ENCODE assay signal across 16 cellular contexts in genomic region chr3:195760345-195760983, GRCh38. TPM values are rescaled to one million over a fixed set of nuclear protein-coding genes. Genes with fewer than 3 reads are reported as not detected.
DNase-seq lines count a peak whose midpoint lies in the region; ATAC-seq and TF ChIP-seq lines count a peak whose summit lies in the region.
"Had no signal": no experiment of that assay in that cellular context is flagged by ENCODE, and none has a peak within 500 bp of the region (broad histone marks: within the 10 kb centered on the region; RNA-seq: fewer than 3 reads in every experiment).

No MANE protein-coding gene starts in this region.

- BruUV-seq in PC-3 (replicated peaks; lab: Mats Ljungman, UMichigan), result no TSS peak

- TF ChIP-seq CTCF in PC-3 (conservative IDR thresholded peaks at IDR 0.05; ENCODE audit: low read depth, low read length), result no peak

- peak; percentile 94 for DNase-seq in NCI-H446 treated with DMSO at 0.1 percent for 48 hours (lab: John Stamatoyannopoulos, UW)
- DNase-seq in left ventricle myocardium superior, result peak; percentile 54
- DNase-seq in pons (ENCODE audit: low spot score), result peak; percentile 38
- no peak for DNase-seq in left lobe of liver (ENCODE audit: low spot score)
- no peak for DNase-seq in PC-3
- DNase-seq in activated gamma-delta T cell (lab: John Stamatoyannopoulos, UW), result no peak
- DNase-seq: AML-193; DMS79 treated with DMSO at 0.1 percent for 48 hours; NCI-H2081 treated with DMSO at 0.1 percent for 48 hours; stimulated activated CD4-positive, alpha-beta T cell treated with anti-CD3 and anti-CD28 coated beads, Interleukin-15, amount 100 ng/mL, for 24 hours had no signal

- no peaks in the 10 kb centered on the region for H3F3A ChIP-seq in PC-3 (ENCODE audit: low read length, unreplicated experiment)

- peaks cover 0 to 17% (median 0%) of the 10 kb centered on the region in 11 experiments; a peak in 3 of 22 replicates for H4K20me1 ChIP-seq in BLaER1 treated with 17β-estradiol and CSF1 and Interleukin-3, amounts not matched to agents 10 nM and 100 nM
- no peaks in the 10 kb centered on the region for H4K20me1 ChIP-seq in PC-3 (ENCODE audit: low read length)

- ATAC-seq in left ventricle myocardium superior, result peak; percentile 71
- ATAC-seq in left lobe of liver, result no peak
- ATAC-seq in PC-3, result no peak
- ATAC-seq in HG03432 (IDR thresholded peaks at IDR 0.05; ENCODE audit: unreplicated experiment), result no peak

- no peak overlapping the region for H3K4me3 ChIP-seq in BLaER1 treated with 17β-estradiol and CSF1 and Interleukin-3, amounts not matched to agents 10 nM and 100 nM
- no peak overlapping the region for H3K4me3 ChIP-seq in PC-3 (ENCODE audit: low read length)
- H3K4me3 ChIP-seq: tibial artery had no signal

- no peaks in the 10 kb centered on the region for H3K36me3 ChIP-seq in BLaER1 treated with 17β-estradiol and CSF1 and Interleukin-3, amounts not matched to agents 10 nM and 100 nM
- H3K36me3 ChIP-seq in PC-3 (ENCODE audit: low read depth, low read length), result no peaks in the 10 kb centered on the region
- H3K36me3 ChIP-seq: neutrophil, tibial artery had no signal

- POLR2A ChIA-PET in PC-3 (lab: Charles Lee; ENCODE audit: unreplicated experiment), result no interaction called here

- intact Hi-C loops in left ventricle myocardium superior (cut with micrococcal nuclease) (no loop called here), PC-3 (cut with micrococcal nuclease) (no loop called here)

- H3K9ac ChIP-seq in BLaER1 treated with 17β-estradiol and CSF1 and Interleukin-3, amounts not matched to agents 10 nM and 100 nM, result no peak overlapping the region
- H3K9ac ChIP-seq in PC-3 (ENCODE audit: low read length), result no peak overlapping the region

- CTCF ChIA-PET in PC-3 (lab: Charles Lee), result no interaction called here

- H2AFZ ChIP-seq in PC-3 (ENCODE audit: low read length), result no peak overlapping the region

- H3K9me3 ChIP-seq in BLaER1 treated with 17β-estradiol and CSF1 and Interleukin-3, amounts not matched to agents 10 nM and 100 nM (replicated peaks in 1 of 11), result no peaks in the 10 kb centered on the region
- no peaks in the 10 kb centered on the region for H3K9me3 ChIP-seq in PC-3 (ENCODE audit: low read length)
- H3K9me3 ChIP-seq: neutrophil, tibial artery had no signal

- no peaks in the 10 kb centered on the region for H3K9me2 ChIP-seq in PC-3 (replicated peaks; ENCODE audit: low read length)

- H3K4me1 ChIP-seq in BLaER1 treated with 17β-estradiol and CSF1 and Interleukin-3, amounts not matched to agents 10 nM and 100 nM, result peaks cover 10 to 54% (median 48%) of the 10 kb centered on the region in 10 experiments; a peak in 19 of 20 replicates
- no peaks in the 10 kb centered on the region for H3K4me1 ChIP-seq in PC-3 (ENCODE audit: insufficient read depth, low read length)

- peaks cover 0 to 35% (median 15%) of the 10 kb centered on the region in 11 experiments; a peak in 14 of 22 replicates for H3K27me3 ChIP-seq in BLaER1 treated with 17β-estradiol and CSF1 and Interleukin-3, amounts not matched to agents 10 nM and 100 nM
- peaks cover 14% of the 10 kb centered on the region; the same call in 1 of the 2 replicates for H3K27me3 ChIP-seq in PC-3 (ENCODE audit: low read length)

- H3K27ac ChIP-seq in BLaER1 treated with 17β-estradiol and CSF1 and Interleukin-3, amounts not matched to agents 10 nM and 100 nM, result no peak overlapping the region
- no peak overlapping the region for H3K27ac ChIP-seq in PC-3 (ENCODE audit: low read length)
- H3K27ac ChIP-seq: neutrophil, tibial artery had no signal

- H3K4me2 ChIP-seq in BLaER1 treated with 17β-estradiol and CSF1 and Interleukin-3, amounts not matched to agents 10 nM and 100 nM, result peak overlapping the region in 7 of 11 experiments; percentile 76 to 93 (median 89); a peak in 14 of 22 replicates
- no peak overlapping the region for H3K4me2 ChIP-seq in PC-3 (ENCODE audit: low read length)

- H3K79me2 ChIP-seq in PC-3 (ENCODE audit: low read length), result no peaks in the 10 kb centered on the region

RNA-seq across cellular contexts. Expression of gene MUC20, which starts 39.7 kb away (rescaled TPM):
- 3.6 TPM for total RNA-seq in left ventricle myocardium superior
- total RNA-seq in left lobe of liver, result 29.6 TPM
- total RNA-seq in PC-3 (2014; rRNA removed), result 0.69 and 2.2 TPM in 2 replicates
- total RNA-seq: SK-MEL-5 had no signal

RNA-seq across cellular contexts. Expression of gene MUC4, which starts 51.3 kb away (rescaled TPM):
- total RNA-seq in left ventricle myocardium superior (not detected), left lobe of liver (0.08 TPM), PC-3 (2014; rRNA removed) (not detected in 2 replicates)
- total RNA-seq: liver, SK-MEL-5 had no signal

Comparison
In these comparisons a context has a peak if more than half of its experiments do, and no peak if none do; other contexts are left out.
1. DNase-seq: peak in NCI-H446 treated with DMSO at 0.1 percent for 48 hours (single experiment), left ventricle myocardium superior (single experiment) and pons (single experiment); none in left lobe of liver (single experiment), PC-3 (single experiment) and activated gamma-delta T cell (single experiment).